31 cellular contexts compared by ENCODE assay signal in the genomic region with DNA sequence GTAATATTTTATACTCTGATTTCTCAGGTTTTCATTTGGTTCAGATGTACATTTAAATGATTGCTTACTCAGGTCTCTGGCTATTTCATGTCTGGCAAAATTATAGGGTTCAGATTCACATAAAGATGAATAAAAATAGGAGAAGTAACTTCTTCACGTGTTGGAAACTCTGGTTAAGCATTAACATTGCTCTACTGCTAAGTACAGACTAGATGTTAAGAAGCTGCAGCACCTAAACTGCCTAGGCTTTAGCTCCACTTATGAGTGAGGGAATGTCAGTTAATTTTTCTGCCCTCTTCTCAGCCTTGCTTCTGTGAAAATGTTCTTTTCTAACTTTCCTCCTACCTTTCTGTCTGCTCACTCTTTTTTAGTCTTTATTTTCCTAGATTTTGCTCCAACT.
"Had no signal": no experiment of that assay in that cellular context is flagged by ENCODE, and none has a peak within 500 bp of the region (broad histone marks: within the 10 kb centered on the region; RNA-seq: fewer than 3 reads in every experiment).

No MANE protein-coding gene starts in this region.

- H2AFZ ChIP-seq: hepatocyte, parathyroid adenoma had no signal

- H3K36me3 Mint-ChIP-seq: mesothelial cell of epicardium; naive B cell; natural killer cell treated with Interleukin-12 subunit alpha and Interleukin-12 subunit beta and Interleukin-15 and Interleukin-18, amount 100 ng/mL, for 72 hours had no signal

- H3K27ac ChIP-seq: dorsolateral prefrontal cortex, epithelial cell of prostate, gastroesophageal sphincter, heart left ventricle, hepatocyte, left lung, neutrophil, parathyroid adenoma, right atrium auricular region, suprapubic skin had no signal

- H3K36me3 ChIP-seq: gastroesophageal sphincter, heart left ventricle, left lung, neutrophil, right atrium auricular region, suprapubic skin had no signal

- H3K4me3 ChIP-seq: dorsolateral prefrontal cortex, gastroesophageal sphincter, heart left ventricle, hepatocyte, left lung, mucosa of descending colon, right atrium auricular region, smooth muscle cell, suprapubic skin had no signal

- H3K9me3 Mint-ChIP-seq: naive B cell; stimulated activated naive CD8-positive, alpha-beta T cell treated with anti-CD3 and anti-CD28 coated beads, Interleukin-15, amount 100 ng/mL, for 72 hours had no signal

- ATAC-seq: esophagus mucosa; gastroesophageal sphincter; heart left ventricle; left cardiac atrium; left lung; mucosa of descending colon; natural killer cell treated with Interleukin-12 subunit alpha and Interleukin-12 subunit beta and Interleukin-15 and Interleukin-18, amount 100 ng/mL, for 72 hours; sciatic nerve; stimulated activated naive CD8-positive, alpha-beta T cell treated with anti-CD3 and anti-CD28 coated beads, Interleukin-15, amount 100 ng/mL, for 72 hours had no signal

- H3K4me3 Mint-ChIP-seq: mesothelial cell of epicardium; naive B cell; natural killer cell treated with Interleukin-12 subunit alpha and Interleukin-12 subunit beta and Interleukin-15 and Interleukin-18, amount 100 ng/mL, for 72 hours; neural crest cell; stimulated activated naive CD8-positive, alpha-beta T cell treated with anti-CD3 and anti-CD28 coated beads, Interleukin-15, amount 100 ng/mL, for 72 hours had no signal

- FAIRE-seq: colon had no signal

- H3K4me1 ChIP-seq: gastroesophageal sphincter, heart left ventricle, left lung, parathyroid adenoma, right atrium auricular region, suprapubic skin had no signal

- H3K9me3 ChIP-seq: gastroesophageal sphincter, mucosa of descending colon, neutrophil, right atrium auricular region, suprapubic skin had no signal

- DNase-seq: dorsolateral prefrontal cortex; effector CD4-positive, alpha-beta T cell; foreskin fibroblast; heart left ventricle; left cardiac atrium; left lung; mesenchymal stem cell; mucosa of descending colon; naive B cell; stimulated activated CD4-positive, alpha-beta T cell treated with anti-CD3 and anti-CD28 coated beads, Interleukin-12 subunit alpha, Interleukin-12 subunit beta, amount 100 ng/mL, for 4 hours; stimulated activated CD4-positive, alpha-beta T cell treated with anti-CD3 and anti-CD28 coated beads, Interleukin-1b, Interleukin-23, amount 100 ng/mL, for 48 hours; stimulated activated CD4-positive, alpha-beta T cell treated with anti-CD3 and anti-CD28 coated beads, Interleukin-4, amount 100 ng/mL, for 1 hour; stimulated activated CD8-positive, alpha-beta memory T cell treated with anti-CD3 and anti-CD28 coated beads, Interleukin-4, amount 100 ng/mL, for 48 hours; stimulated activated naive CD4-positive, alpha-beta T cell; stimulated activated naive CD8-positive, alpha-beta T cell treated with anti-CD3 and anti-CD28 coated beads, Interleukin-15, amount 100 ng/mL, for 72 hours; trophoblast cell had no signal

- H3K79me2 ChIP-seq: hepatocyte, parathyroid adenoma had no signal

- H3K27me3 ChIP-seq: dorsolateral prefrontal cortex, gastroesophageal sphincter, heart left ventricle, hepatocyte, left lung, neutrophil, right atrium auricular region, suprapubic skin had no signal

- H3K9ac ChIP-seq: parathyroid adenoma had no signal

- H3K4me1 Mint-ChIP-seq: naive B cell; neural crest cell; stimulated activated naive CD8-positive, alpha-beta T cell treated with anti-CD3 and anti-CD28 coated beads, Interleukin-15, amount 100 ng/mL, for 72 hours had no signal

- H3K4me2 ChIP-seq: hepatocyte, smooth muscle cell had no signal

- H3K27ac Mint-ChIP-seq: mesothelial cell of epicardium; naive B cell; natural killer cell treated with Interleukin-12 subunit alpha and Interleukin-12 subunit beta and Interleukin-15 and Interleukin-18, amount 100 ng/mL, for 72 hours; progenitor cell of endocrine pancreas; stimulated activated naive CD8-positive, alpha-beta T cell treated with anti-CD3 and anti-CD28 coated beads, Interleukin-15, amount 100 ng/mL, for 72 hours had no signal

- H3K27me3 Mint-ChIP-seq: stimulated activated naive CD8-positive, alpha-beta T cell treated with anti-CD3 and anti-CD28 coated beads, Interleukin-15, amount 100 ng/mL, for 72 hours had no signal
